In the genomic region with DNA sequence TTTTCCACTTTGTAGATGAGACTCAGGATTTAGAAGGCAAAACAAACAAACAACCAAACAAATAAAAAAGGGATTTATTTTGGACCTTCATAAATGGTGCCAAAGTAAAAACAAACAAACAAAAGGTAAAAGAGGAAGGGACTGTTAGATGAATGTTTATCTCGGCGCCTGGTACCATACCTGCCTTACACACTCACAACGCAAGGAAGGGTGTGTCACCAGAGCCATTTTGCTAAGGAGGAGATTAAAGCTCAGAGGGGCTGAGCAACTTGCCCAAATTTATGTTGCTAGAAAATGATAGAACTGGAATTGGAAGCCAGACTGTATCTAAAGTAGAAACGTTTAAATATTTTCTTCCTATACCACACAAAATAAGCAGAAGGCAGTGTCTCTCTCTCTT, we compare ENCODE assay signal across 1 cellular context.
TF ChIP-seq lines count a peak whose summit lies in the region.

No MANE protein-coding gene starts in this region.

TF ChIP-seq in SK-N-SH, 30 proteins besides CTCF, POLR2A, EP300 and RAD21 (continued from another document):
- TF ChIP-seq, protein P1, sequence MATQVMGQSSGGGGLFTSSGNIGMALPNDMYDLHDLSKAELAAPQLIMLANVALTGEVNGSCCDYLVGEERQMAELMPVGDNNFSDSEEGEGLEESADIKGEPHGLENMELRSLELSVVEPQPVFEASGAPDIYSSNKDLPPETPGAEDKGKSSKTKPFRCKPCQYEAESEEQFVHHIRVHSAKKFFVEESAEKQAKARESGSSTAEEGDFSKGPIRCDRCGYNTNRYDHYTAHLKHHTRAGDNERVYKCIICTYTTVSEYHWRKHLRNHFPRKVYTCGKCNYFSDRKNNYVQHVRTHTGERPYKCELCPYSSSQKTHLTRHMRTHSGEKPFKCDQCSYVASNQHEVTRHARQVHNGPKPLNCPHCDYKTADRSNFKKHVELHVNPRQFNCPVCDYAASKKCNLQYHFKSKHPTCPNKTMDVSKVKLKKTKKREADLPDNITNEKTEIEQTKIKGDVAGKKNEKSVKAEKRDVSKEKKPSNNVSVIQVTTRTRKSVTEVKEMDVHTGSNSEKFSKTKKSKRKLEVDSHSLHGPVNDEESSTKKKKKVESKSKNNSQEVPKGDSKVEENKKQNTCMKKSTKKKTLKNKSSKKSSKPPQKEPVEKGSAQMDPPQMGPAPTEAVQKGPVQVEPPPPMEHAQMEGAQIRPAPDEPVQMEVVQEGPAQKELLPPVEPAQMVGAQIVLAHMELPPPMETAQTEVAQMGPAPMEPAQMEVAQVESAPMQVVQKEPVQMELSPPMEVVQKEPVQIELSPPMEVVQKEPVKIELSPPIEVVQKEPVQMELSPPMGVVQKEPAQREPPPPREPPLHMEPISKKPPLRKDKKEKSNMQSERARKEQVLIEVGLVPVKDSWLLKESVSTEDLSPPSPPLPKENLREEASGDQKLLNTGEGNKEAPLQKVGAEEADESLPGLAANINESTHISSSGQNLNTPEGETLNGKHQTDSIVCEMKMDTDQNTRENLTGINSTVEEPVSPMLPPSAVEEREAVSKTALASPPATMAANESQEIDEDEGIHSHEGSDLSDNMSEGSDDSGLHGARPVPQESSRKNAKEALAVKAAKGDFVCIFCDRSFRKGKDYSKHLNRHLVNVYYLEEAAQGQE (IDR thresholded peaks at IDR 0.05; ENCODE audit: low read depth, low read length) = no peak
- TF ChIP-seq TEAD4 (IDR thresholded peaks at IDR 0.05; ENCODE audit: borderline replicate concordance, insufficient read depth) (no peak), GABPA (IDR thresholded peaks at IDR 0.05; ENCODE audit: low read depth) (no peak), RCOR1 (IDR thresholded peaks at IDR 0.05; ENCODE audit: low read length) (no peak), MXI1 (IDR thresholded peaks at IDR 0.05; ENCODE audit: low read depth, low read length) (no peak), SMC3 (IDR thresholded peaks at IDR 0.05; ENCODE audit: low read depth, low read length) (no peak), RXRA (IDR thresholded peaks at IDR 0.05; ENCODE audit: borderline replicate concordance, low read depth) (no peak), YY1 (IDR thresholded peaks at IDR 0.05; ENCODE audit: low read depth) (no peak)
- TF ChIP-seq, protein P2, sequence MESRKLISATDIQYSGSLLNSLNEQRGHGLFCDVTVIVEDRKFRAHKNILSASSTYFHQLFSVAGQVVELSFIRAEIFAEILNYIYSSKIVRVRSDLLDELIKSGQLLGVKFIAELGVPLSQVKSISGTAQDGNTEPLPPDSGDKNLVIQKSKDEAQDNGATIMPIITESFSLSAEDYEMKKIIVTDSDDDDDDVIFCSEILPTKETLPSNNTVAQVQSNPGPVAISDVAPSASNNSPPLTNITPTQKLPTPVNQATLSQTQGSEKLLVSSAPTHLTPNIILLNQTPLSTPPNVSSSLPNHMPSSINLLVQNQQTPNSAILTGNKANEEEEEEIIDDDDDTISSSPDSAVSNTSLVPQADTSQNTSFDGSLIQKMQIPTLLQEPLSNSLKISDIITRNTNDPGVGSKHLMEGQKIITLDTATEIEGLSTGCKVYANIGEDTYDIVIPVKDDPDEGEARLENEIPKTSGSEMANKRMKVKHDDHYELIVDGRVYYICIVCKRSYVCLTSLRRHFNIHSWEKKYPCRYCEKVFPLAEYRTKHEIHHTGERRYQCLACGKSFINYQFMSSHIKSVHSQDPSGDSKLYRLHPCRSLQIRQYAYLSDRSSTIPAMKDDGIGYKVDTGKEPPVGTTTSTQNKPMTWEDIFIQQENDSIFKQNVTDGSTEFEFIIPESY (IDR thresholded peaks at IDR 0.05; ENCODE audit: borderline replicate concordance, low read depth) = no peak
- TF ChIP-seq, protein P3, sequence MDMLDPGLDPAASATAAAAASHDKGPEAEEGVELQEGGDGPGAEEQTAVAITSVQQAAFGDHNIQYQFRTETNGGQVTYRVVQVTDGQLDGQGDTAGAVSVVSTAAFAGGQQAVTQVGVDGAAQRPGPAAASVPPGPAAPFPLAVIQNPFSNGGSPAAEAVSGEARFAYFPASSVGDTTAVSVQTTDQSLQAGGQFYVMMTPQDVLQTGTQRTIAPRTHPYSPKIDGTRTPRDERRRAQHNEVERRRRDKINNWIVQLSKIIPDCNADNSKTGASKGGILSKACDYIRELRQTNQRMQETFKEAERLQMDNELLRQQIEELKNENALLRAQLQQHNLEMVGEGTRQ (IDR thresholded peaks at IDR 0.05; ENCODE audit: borderline replicate concordance, low read depth, low read length) = no peak
